ENCODE assay signal across 1 cellular context in genomic region chr6:26195376-26195923, GRCh38.
A peak's percentile ranks its signal among the peaks of the same experiment; 100 is the strongest.
TF ChIP-seq lines count a peak whose summit lies in the region.

No MANE protein-coding gene starts in this region.

TF ChIP-seq in K562, 482 proteins besides CTCF, POLR2A, EP300 and RAD21 (continued from another document and continues in another):
- TF ChIP-seq ZNF318 (IDR thresholded peaks at IDR 0.05; ENCODE audit: borderline replicate concordance in 1 of 2, low read depth in 1 of 2) (no peak), BRF1 (IDR thresholded peaks at IDR 0.05; ENCODE audit: borderline replicate concordance, extremely low read depth, insufficient read length) (no peak), ZNF232 (CRISPR knock-in tag; IDR thresholded peaks at IDR 0.05) (no peak), MIER1 (IDR thresholded peaks at IDR 0.05; ENCODE audit: low read depth) (peak; percentile 63; the same call in 1 of the 2 replicates), FIP1L1 (IDR thresholded peaks at IDR 0.05; ENCODE audit: low read depth, low read length, poor library complexity, severe bottlenecking) (no peak), ZBTB33 (CRISPR knock-in tag; IDR thresholded peaks at IDR 0.05) (peak; percentile 16), RBM34 (IDR thresholded peaks at IDR 0.05; ENCODE audit: borderline replicate concordance, insufficient read depth, low read length) (no peak), CUX1 (CRISPR knock-in tag; IDR thresholded peaks at IDR 0.05) (no peak), MAX (CRISPR knock-in tag; IDR thresholded peaks at IDR 0.05) (no peak), TEAD2 (tag; IDR thresholded peaks at IDR 0.05) (no peak), ZBTB11 (CRISPR knock-in tag; IDR thresholded peaks at IDR 0.05) (no peak), ZBTB8A (IDR thresholded peaks at IDR 0.05; ENCODE audit: partially characterized antibody) (no peak), RFX7 (CRISPR knock-in tag; IDR thresholded peaks at IDR 0.05) (no peak), ZNF77 (CRISPR knock-in tag; IDR thresholded peaks at IDR 0.05) (no peak), NFRKB (IDR thresholded peaks at IDR 0.05; ENCODE audit: low read depth) (no peak), FOXO4 (CRISPR knock-in tag; IDR thresholded peaks at IDR 0.05) (no peak), MCM7 (IDR thresholded peaks at IDR 0.05) (no peak), PHB2 (IDR thresholded peaks at IDR 0.05; ENCODE audit: low read depth) (0 out of 2 replicates have a peak, but pooled peaks have one; percentile 51), MEF2A (IDR thresholded peaks at IDR 0.05; ENCODE audit: control insufficient read depth, low read depth, low read length) (no peak), BRD9 (IDR thresholded peaks at IDR 0.05; ENCODE audit: low read depth, partially characterized antibody) (no peak), BRD4 (IDR thresholded peaks at IDR 0.05) (no peak), MTA1 (IDR thresholded peaks at IDR 0.05; ENCODE audit: borderline replicate concordance) (no peak), MAZ (CRISPR knock-in tag; conservative IDR thresholded peaks at IDR 0.05 in 1 of 2, IDR thresholded peaks at IDR 0.05 in 1 of 2) (peak in 1 of 2 experiments; percentile 30; a peak in 1 of 4 replicates), NKRF (IDR thresholded peaks at IDR 0.05; ENCODE audit: borderline replicate concordance) (peak; percentile 73; the same call in 1 of the 2 replicates), SMARCE1 (IDR thresholded peaks at IDR 0.05) (0 out of 2 replicates have a peak, but pooled peaks have one; percentile 59), CHD4 (IDR thresholded peaks at IDR 0.05; ENCODE audit: insufficient read depth, insufficient replicate concordance, low read depth, low read length, poor library complexity, severe bottlenecking) (no peak), RBM17 (IDR thresholded peaks at IDR 0.05; ENCODE audit: borderline replicate concordance, low read depth, low read length) (no peak), IRF9 (tag; IDR thresholded peaks at IDR 0.05) (no peak)
